ENCODE assay signal across 1 cellular context in the genomic region with DNA sequence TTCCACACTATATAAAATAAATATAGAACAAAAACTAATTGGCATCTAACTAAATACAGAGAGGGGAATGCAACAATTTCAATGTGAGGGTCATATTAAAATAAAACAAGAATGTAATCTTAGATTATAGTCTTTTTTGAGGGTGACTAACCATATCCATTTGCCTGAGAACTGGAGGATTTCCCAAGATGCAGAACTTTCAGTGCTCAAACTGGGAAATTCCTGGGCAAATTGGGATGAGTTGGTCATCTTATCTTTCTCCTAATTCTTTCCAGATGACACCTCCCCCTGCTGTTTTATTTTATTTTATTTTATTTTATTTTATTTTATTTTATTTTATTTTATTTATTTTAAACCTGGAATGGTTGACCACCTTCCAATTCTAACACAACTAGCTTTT.
TF ChIP-seq lines count a peak whose summit lies in the region.

No MANE protein-coding gene starts in this region.

TF ChIP-seq in SK-N-SH treated with all-trans-retinoic acid at 6 μM for 48 hours, 23 proteins besides CTCF, POLR2A, EP300 and RAD21 (continued from another document):
- no peak for TF ChIP-seq CSRNP3 (CRISPR knock-in tag; IDR thresholded peaks at IDR 0.05)
- TF ChIP-seq SNAI2 (CRISPR knock-in tag; IDR thresholded peaks at IDR 0.05) = no peak
- TF ChIP-seq, protein P1, sequence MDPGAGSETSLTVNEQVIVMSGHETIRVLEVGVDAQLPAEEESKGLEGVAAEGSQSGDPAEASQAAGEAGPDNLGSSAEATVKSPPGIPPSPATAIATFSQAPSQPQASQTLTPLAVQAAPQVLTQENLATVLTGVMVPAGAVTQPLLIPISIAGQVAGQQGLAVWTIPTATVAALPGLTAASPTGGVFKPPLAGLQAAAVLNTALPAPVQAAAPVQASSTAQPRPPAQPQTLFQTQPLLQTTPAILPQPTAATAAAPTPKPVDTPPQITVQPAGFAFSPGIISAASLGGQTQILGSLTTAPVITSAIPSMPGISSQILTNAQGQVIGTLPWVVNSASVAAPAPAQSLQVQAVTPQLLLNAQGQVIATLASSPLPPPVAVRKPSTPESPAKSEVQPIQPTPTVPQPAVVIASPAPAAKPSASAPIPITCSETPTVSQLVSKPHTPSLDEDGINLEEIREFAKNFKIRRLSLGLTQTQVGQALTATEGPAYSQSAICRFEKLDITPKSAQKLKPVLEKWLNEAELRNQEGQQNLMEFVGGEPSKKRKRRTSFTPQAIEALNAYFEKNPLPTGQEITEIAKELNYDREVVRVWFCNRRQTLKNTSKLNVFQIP (CRISPR knock-in tag; IDR thresholded peaks at IDR 0.05; ENCODE audit: borderline replicate concordance, low read depth) = no peak
- TF ChIP-seq GLIS3 (CRISPR knock-in tag; IDR thresholded peaks at IDR 0.05) = no peak
- no peak for TF ChIP-seq PATZ1 (CRISPR knock-in tag; IDR thresholded peaks at IDR 0.05; ENCODE audit: borderline replicate concordance)
- no peak for TF ChIP-seq ZFP3 (CRISPR knock-in tag; IDR thresholded peaks at IDR 0.05)
- no peak for TF ChIP-seq ISL1 (CRISPR knock-in tag; IDR thresholded peaks at IDR 0.05)
- no peak for TF ChIP-seq PPARA (CRISPR knock-in tag; IDR thresholded peaks at IDR 0.05; ENCODE audit: borderline replicate concordance)
